Comparison of ENCODE assay signal across 9 cellular contexts in genomic region chr22:46066691-46067090, GRCh38.
DNase-seq lines count a peak whose midpoint lies in the region; ATAC-seq and TF ChIP-seq lines count a peak whose summit lies in the region.
"Had no signal": no experiment of that assay in that cellular context is flagged by ENCODE, and none has a peak within 500 bp of the region (broad histone marks: within the 10 kb centered on the region; RNA-seq: fewer than 3 reads in every experiment).

No MANE protein-coding gene starts in this region.

- peaks cover 38% of the 10 kb centered on the region for H3K4me1 Mint-ChIP-seq in T-helper 17 cell

- no peaks in the 10 kb centered on the region for H3K27me3 Mint-ChIP-seq in T-helper 17 cell

- 34 to 64% (median 43%) methylated on average over 11 of the region's 11 CpGs for WGBS in heart left ventricle, 4 donors

- H3K9me3 ChIP-seq in T-helper 17 cell (ENCODE audit: control insufficient read depth, low read length, poor library complexity, severe bottlenecking): no peaks in the 10 kb centered on the region
- no peaks in the 10 kb centered on the region for H3K9me3 ChIP-seq in heart left ventricle

- H3K27ac Mint-ChIP-seq in T-helper 17 cell: peak overlapping the region; percentile 61

- peak overlapping the region; percentile 99 to 100 (median 100) for H3K27ac ChIP-seq in heart left ventricle
- H3K27ac ChIP-seq in temporal lobe (ENCODE audit: low read depth, low read length): peak overlapping the region; percentile 98

- H3K4me1 ChIP-seq in heart left ventricle: peaks cover 16 to 77% (median 61%) of the 10 kb centered on the region in 12 donors

- TF ChIP-seq CTCF in heart left ventricle (IDR thresholded peaks at IDR 0.05): no peak

- intact Hi-C loops in heart left ventricle (cut with DNase I): no loop called here

- H3K36me3 ChIP-seq in heart left ventricle: peaks cover 0 to 2% (median 0%) of the 10 kb centered on the region in 9 donors

- no peak overlapping the region for H3K4me3 Mint-ChIP-seq in T-helper 17 cell
- H3K4me3 Mint-ChIP-seq: CD4-positive, CD25-positive, alpha-beta regulatory T cell had no signal

- no peak for ATAC-seq in T-helper 17 cell
- ATAC-seq in heart left ventricle: no peak
- ATAC-seq in GM19328 (IDR thresholded peaks at IDR 0.05; ENCODE audit: unreplicated experiment): no peak

- peaks cover 2% of the 10 kb centered on the region for H3K36me3 Mint-ChIP-seq in T-helper 17 cell (ENCODE audit: low read depth)

- DNase-seq in NOMO-1 treated with dmso at 0.1 percent for 144 hours (lab: John Stamatoyannopoulos, UW; ENCODE audit: unreplicated experiment) (peak; percentile 30), NOMO-1 treated with DMSO at 0.1 percent for 48 hours (lab: John Stamatoyannopoulos, UW; ENCODE audit: unreplicated experiment) (no peak), T-helper 17 cell (no peak), heart left ventricle (peak in 3 of 5 donors; percentile 20 to 29 (median 23))
- no peak for DNase-seq in stimulated activated naive CD4-positive, alpha-beta T cell treated with Interleukin-2 at 50 U/mL for 16 hours (lab: John Stamatoyannopoulos, UW)
- no peak for DNase-seq in activated CD8-positive, alpha-beta memory T cell treated with anti-CD3 and anti-CD28 coated beads, Interleukin-2, amount 50 U/mL, for 48 hours
- DNase-seq: CD4-positive, CD25-positive, alpha-beta regulatory T cell had no signal

- peak overlapping the region in 11 of 12 donors; percentile 14 to 93 (median 81) for H3K4me3 ChIP-seq in heart left ventricle

- TF ChIP-seq POLR2A in heart left ventricle (IDR thresholded peaks at IDR 0.05): peak in 1 of 2 donors; percentile 15

- no peaks in the 10 kb centered on the region for H3K27me3 ChIP-seq in heart left ventricle

Comparison
In these comparisons a context has a peak if more than half of its experiments do, and no peak if none do; other contexts are left out.
1. DNase-seq: peak in NOMO-1 treated with dmso at 0.1 percent for 144 hours (single experiment) and heart left ventricle (3 of 5); none in NOMO-1 treated with DMSO at 0.1 percent for 48 hours (single experiment), T-helper 17 cell (0 of 3), stimulated activated naive CD4-positive, alpha-beta T cell treated with Interleukin-2 at 50 U/mL for 16 hours (single experiment) and activated CD8-positive, alpha-beta memory T cell treated with anti-CD3 and anti-CD28 coated beads, Interleukin-2, amount 50 U/mL, for 48 hours (single experiment).